31 cellular contexts compared by ENCODE assay signal in the genomic region with DNA sequence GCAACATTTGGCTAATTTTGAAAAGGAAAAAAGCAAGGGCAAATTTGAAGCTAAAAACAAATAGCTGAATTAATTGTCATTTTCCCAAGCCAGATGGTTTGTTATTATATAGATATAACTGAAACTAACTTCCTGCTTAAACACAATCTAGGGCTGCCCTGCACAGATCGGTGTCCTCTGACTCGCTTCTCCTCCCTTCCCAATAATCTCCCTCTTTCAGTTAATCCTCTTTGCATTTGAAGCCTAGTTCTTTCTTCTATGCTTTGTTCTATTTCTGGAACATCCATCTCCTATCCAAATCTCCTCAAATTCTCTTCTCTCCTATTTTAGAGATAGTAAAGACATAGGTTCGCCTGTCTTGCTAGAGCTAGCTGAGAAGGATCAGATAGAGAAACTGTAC.
A peak's percentile ranks its signal among the peaks of the same experiment; 100 is the strongest.
DNase-seq lines count a peak whose midpoint lies in the region; FAIRE-seq and TF ChIP-seq lines count a peak whose summit lies in the region.
"Had no signal": no experiment of that assay in that cellular context is flagged by ENCODE, and none has a peak within 500 bp of the region (broad histone marks: within the 10 kb centered on the region; RNA-seq: fewer than 3 reads in every experiment).

No MANE protein-coding gene starts in this region.

- H3K9me3 ChIP-seq in adipocyte (ENCODE audit: control insufficient read depth, low read length) (no peaks in the 10 kb centered on the region), osteoblast (ENCODE audit: low read depth, low read length) (no peaks in the 10 kb centered on the region), ovary (no peaks in the 10 kb centered on the region)
- H3K9me3 ChIP-seq: colonic mucosa, stomach, tibial nerve had no signal

- peaks cover 80% of the 10 kb centered on the region for H3K4me1 Mint-ChIP-seq in HFFc6 (ENCODE audit: low read depth)
- H3K4me1 Mint-ChIP-seq in activated T-helper 1 cell treated with anti-CD3 and anti-CD28 coated beads, Interleukin-12 subunit alpha, Interleukin-12 subunit beta, Interleukin-2, Interleukin-4 antibody, amounts not matched to agents 30 ng/mL and 10 ng/mL and 1 ng/mL, durations not matched to agents 14 hours and 24 hours and 36 hours (ENCODE audit: low read depth) = peaks cover 10% of the 10 kb centered on the region
- H3K4me1 Mint-ChIP-seq: activated T-helper 17 cell treated with anti-CD3 and anti-CD28 coated beads, Interleukin-2, amount 50 U/mL, for 72 hours; memory B cell; T-helper 17 cell had no signal

- H3K4me3 ChIP-seq in AG10803 (ENCODE audit: low read length) (peak overlapping the region; percentile 28), adipocyte (ENCODE audit: low read length) (peak overlapping the region; percentile 73), osteoblast (ENCODE audit: insufficient read depth, low read length) (peak overlapping the region; percentile 1), ovary (no peak overlapping the region)
- H3K4me3 ChIP-seq: colonic mucosa, skin epidermis, stomach, tibial nerve had no signal

- WGBS in ovary, 3 donors = 31 to 37% (median 32%) methylated on average over 3 of the region's 3 CpGs

- no peak for TF ChIP-seq EP300 in ovary (IDR thresholded peaks at IDR 0.05)

- no peaks in the 10 kb centered on the region for H3K9me3 Mint-ChIP-seq in HFFc6
- H3K9me3 Mint-ChIP-seq in activated T-helper 1 cell treated with anti-CD3 and anti-CD28 coated beads, Interleukin-12 subunit alpha, Interleukin-12 subunit beta, Interleukin-2, Interleukin-4 antibody, amounts not matched to agents 30 ng/mL and 10 ng/mL and 1 ng/mL, durations not matched to agents 14 hours and 24 hours and 36 hours = no peaks in the 10 kb centered on the region
- H3K9me3 Mint-ChIP-seq: activated CD4-positive, alpha-beta memory T cell treated with anti-CD3 and anti-CD28 coated beads for 36 hours; activated T-helper 17 cell treated with anti-CD3 and anti-CD28 coated beads, Interleukin-2, amount 50 U/mL, for 72 hours; memory B cell had no signal

- DNase-seq in AG10803 (ENCODE audit: low read depth) = no peak
- DNase-seq in HFFc6 = no peak
- DNase-seq in adipocyte (ENCODE audit: low read depth) = no peak
- no peak for DNase-seq in osteoblast (ENCODE audit: insufficient read length, low spot score, missing footprints)
- no peak for DNase-seq in activated T-helper 1 cell treated with anti-CD3 and anti-CD28 coated beads, Interleukin-12 subunit alpha, Interleukin-12 subunit beta, Interleukin-2, Interleukin-4 antibody, amounts not matched to agents 30 ng/mL and 10 ng/mL and 1 ng/mL, durations not matched to agents 14 hours and 24 hours and 36 hours (ENCODE audit: low spot score)
- DNase-seq in SKM-1 (lab: John Stamatoyannopoulos, UW; ENCODE audit: unreplicated experiment) = no peak
- no peak for DNase-seq in H54 (ENCODE audit: insufficient read length, low spot score)
- DNase-seq in ovary = no peak
- DNase-seq: ACHN; activated CD4-positive, alpha-beta memory T cell treated with anti-CD3 and anti-CD28 coated beads for 36 hours; activated CD4-positive, CD25-positive, alpha-beta regulatory T cell treated with anti-CD3 and anti-CD28 coated beads, Interleukin-2, amount 50 U/mL, for 72 hours; activated CD8-positive, alpha-beta memory T cell treated with anti-CD3 and anti-CD28 coated beads, Interleukin-2, amount 50 U/mL, for 4 hours; activated naive CD4-positive, alpha-beta T cell treated with anti-CD3 and anti-CD28 coated beads, Interleukin-2, amount 50 U/mL, for 16 hours; amygdala; colonic mucosa; DMS79; effector memory CD4-positive, alpha-beta T cell; NCI-H187; NCI-H69; stimulated activated CD4-positive, alpha-beta T cell treated with anti-CD3 and anti-CD28 coated beads, Interleukin-1b, Interleukin-23, amount 100 ng/mL, for 48 hours; stimulated activated CD8-positive, alpha-beta memory T cell treated with anti-CD3 and anti-CD28 coated beads, Interleukin-4, amount 100 ng/mL, for 48 hours; stomach; T-helper 17 cell had no signal

- intact Hi-C loops in activated T-helper 1 cell treated with anti-CD3 and anti-CD28 coated beads, Interleukin-12 subunit alpha, Interleukin-12 subunit beta, Interleukin-2, Interleukin-4 antibody, amounts not matched to agents 30 ng/mL and 10 ng/mL and 1 ng/mL, durations not matched to agents 14 hours and 24 hours and 36 hours (cut with micrococcal nuclease) = loop anchor here (10.0 kb wide), 1 partner anchor 209 kb away; no protein-coding TSS in a partner anchor
- intact Hi-C loops in ovary (cut with DNase I) = no loop called here

- peak overlapping the region; percentile 65 for H3K9ac ChIP-seq in adipocyte (ENCODE audit: low read length)
- H3K9ac ChIP-seq: KMS-11 had no signal

- no peaks in the 10 kb centered on the region for H4K20me1 ChIP-seq in osteoblast (ENCODE audit: insufficient read depth, low read length)

- no peak overlapping the region for H2AFZ ChIP-seq in osteoblast (ENCODE audit: low read length)

- H3K4me2 ChIP-seq in osteoblast (ENCODE audit: insufficient read depth, low read length) = peak overlapping the region; percentile 56
- H3K4me2 ChIP-seq: KMS-11 had no signal

- H3K79me2 ChIP-seq in osteoblast (ENCODE audit: insufficient read depth, low read length) = no peaks in the 10 kb centered on the region

- TF ChIP-seq CTCF in AG10803 (conservative IDR thresholded peaks at IDR 0.05; ENCODE audit: low read length) (no peak), HFFc6 (IDR thresholded peaks at IDR 0.05) (no peak), osteoblast (IDR thresholded peaks at IDR 0.05; ENCODE audit: extremely low read depth, low read depth, low read length) (no peak), ovary (IDR thresholded peaks at IDR 0.05) (no peak)

- H3K27me3 ChIP-seq in adipocyte (replicated peaks; ENCODE audit: control insufficient read depth, insufficient read depth, low read length) (no peaks in the 10 kb centered on the region), osteoblast (ENCODE audit: insufficient read depth, low read length) (no peaks in the 10 kb centered on the region), ovary (no peaks in the 10 kb centered on the region)
- H3K27me3 ChIP-seq: colonic mucosa, stomach, tibial nerve had no signal

- H3K4me1 ChIP-seq in adipocyte (ENCODE audit: control insufficient read depth, insufficient read depth, low read length) (peaks cover 20% of the 10 kb centered on the region), osteoblast (ENCODE audit: insufficient read depth, low read length) (peaks cover 60% of the 10 kb centered on the region), ovary (ENCODE audit: insufficient read depth) (peaks cover 1% of the 10 kb centered on the region)
- H3K4me1 ChIP-seq: colonic mucosa, tibial nerve had no signal

- peaks cover 37% of the 10 kb centered on the region for H3K36me3 Mint-ChIP-seq in HFFc6 (ENCODE audit: low read depth)
- H3K36me3 Mint-ChIP-seq in activated T-helper 1 cell treated with anti-CD3 and anti-CD28 coated beads, Interleukin-12 subunit alpha, Interleukin-12 subunit beta, Interleukin-2, Interleukin-4 antibody, amounts not matched to agents 30 ng/mL and 10 ng/mL and 1 ng/mL, durations not matched to agents 14 hours and 24 hours and 36 hours (ENCODE audit: low read depth) = no peaks in the 10 kb centered on the region
- H3K36me3 Mint-ChIP-seq: activated CD4-positive, alpha-beta memory T cell treated with anti-CD3 and anti-CD28 coated beads for 36 hours; memory B cell had no signal

- no peaks in the 10 kb centered on the region; the same call in 1 of the 2 replicates for H3K27me3 Mint-ChIP-seq in HFFc6 (ENCODE audit: insufficient read depth)
- no peaks in the 10 kb centered on the region for H3K27me3 Mint-ChIP-seq in activated T-helper 1 cell treated with anti-CD3 and anti-CD28 coated beads, Interleukin-12 subunit alpha, Interleukin-12 subunit beta, Interleukin-2, Interleukin-4 antibody, amounts not matched to agents 30 ng/mL and 10 ng/mL and 1 ng/mL, durations not matched to agents 14 hours and 24 hours and 36 hours (ENCODE audit: insufficient read depth)
- H3K27me3 Mint-ChIP-seq: activated CD4-positive, alpha-beta memory T cell treated with anti-CD3 and anti-CD28 coated beads for 36 hours; activated T-helper 17 cell treated with anti-CD3 and anti-CD28 coated beads, Interleukin-2, amount 50 U/mL, for 72 hours had no signal

- FAIRE-seq in H54 (lab: Jason Lieb, UNC) = no peak
- FAIRE-seq: bronchial epithelial cell, GM18507 had no signal

- TF ChIP-seq POLR2A in H54 (IDR thresholded peaks at IDR 0.05; ENCODE audit: low read depth, low read length) = no peak
- no peak for TF ChIP-seq POLR2A in ovary (IDR thresholded peaks at IDR 0.05)

- peak overlapping the region; percentile 72 for H3K4me3 Mint-ChIP-seq in HFFc6
- no peak overlapping the region for H3K4me3 Mint-ChIP-seq in activated T-helper 1 cell treated with anti-CD3 and anti-CD28 coated beads, Interleukin-12 subunit alpha, Interleukin-12 subunit beta, Interleukin-2, Interleukin-4 antibody, amounts not matched to agents 30 ng/mL and 10 ng/mL and 1 ng/mL, durations not matched to agents 14 hours and 24 hours and 36 hours
- H3K4me3 Mint-ChIP-seq: activated CD4-positive, alpha-beta memory T cell treated with anti-CD3 and anti-CD28 coated beads for 36 hours; activated T-helper 17 cell treated with anti-CD3 and anti-CD28 coated beads, Interleukin-2, amount 50 U/mL, for 72 hours; memory B cell; T-helper 17 cell had no signal

- no peaks in the 10 kb centered on the region for H3K36me3 ChIP-seq in adipocyte (ENCODE audit: control insufficient read depth, insufficient read depth, low read length, severe bottlenecking)
- H3K36me3 ChIP-seq in osteoblast (ENCODE audit: insufficient read depth, low read length) = no peaks in the 10 kb centered on the region
- no peaks in the 10 kb centered on the region for H3K36me3 ChIP-seq in ovary
- H3K36me3 ChIP-seq: colonic mucosa, stomach, tibial nerve had no signal

- H3K27ac ChIP-seq in osteoblast (ENCODE audit: low read depth, low read length) (peak overlapping the region; percentile 95), ovary (no peak overlapping the region)
- H3K27ac ChIP-seq: colonic mucosa, KMS-11, RWPE1, skin epidermis, stomach, tibial nerve had no signal

- peak overlapping the region; percentile 93 for H3K27ac Mint-ChIP-seq in HFFc6
- H3K27ac Mint-ChIP-seq in activated T-helper 1 cell treated with anti-CD3 and anti-CD28 coated beads, Interleukin-12 subunit alpha, Interleukin-12 subunit beta, Interleukin-2, Interleukin-4 antibody, amounts not matched to agents 30 ng/mL and 10 ng/mL and 1 ng/mL, durations not matched to agents 14 hours and 24 hours and 36 hours = no peak overlapping the region
- H3K27ac Mint-ChIP-seq: activated CD4-positive, alpha-beta memory T cell treated with anti-CD3 and anti-CD28 coated beads for 36 hours; activated T-helper 17 cell treated with anti-CD3 and anti-CD28 coated beads, Interleukin-2, amount 50 U/mL, for 72 hours; memory B cell; T-helper 17 cell had no signal
